Comparison of ENCODE assay signal across 13 cellular contexts in the genomic region with DNA sequence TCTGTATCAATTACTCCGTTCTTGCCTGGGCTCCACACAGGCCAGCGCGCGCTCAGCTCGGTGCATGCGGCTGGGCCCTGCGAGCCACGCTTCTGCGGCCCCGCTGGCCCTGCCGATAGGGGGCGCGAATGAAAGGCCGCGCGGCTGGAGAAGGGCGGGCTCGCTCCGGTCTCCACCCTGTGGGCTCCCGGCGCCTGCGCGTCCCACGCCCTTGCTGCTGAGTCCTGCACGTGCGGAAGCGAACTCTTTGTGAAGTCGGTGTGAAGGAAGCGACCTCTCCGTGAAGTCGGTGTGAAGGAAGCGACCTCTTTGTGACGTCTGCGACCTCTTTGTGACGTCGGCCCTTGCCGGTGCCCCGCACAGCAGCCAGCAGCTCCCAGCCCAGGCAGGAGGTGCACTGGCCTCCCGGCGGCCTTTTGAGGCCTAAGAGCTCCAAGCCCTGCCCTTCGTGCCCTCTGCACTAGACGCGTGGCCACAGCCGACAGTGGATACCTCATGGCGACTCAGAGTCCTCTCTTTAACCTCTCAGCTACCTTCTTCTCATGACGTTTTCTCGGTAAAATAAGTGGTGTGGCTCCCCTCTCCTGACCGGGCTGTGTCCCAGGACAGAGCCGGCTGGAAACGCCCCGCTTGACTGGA.
"Had no signal": no experiment of that assay in that cellular context is flagged by ENCODE, and none has a peak within 500 bp of the region (broad histone marks: within the 10 kb centered on the region; RNA-seq: fewer than 3 reads in every experiment).

No MANE protein-coding gene starts in this region.

- ATAC-seq: activated CD4-positive, CD25-positive, alpha-beta regulatory T cell treated with anti-CD3 and anti-CD28 coated beads, Interleukin-2, amount 50 U/mL, for 24 hours; heart left ventricle; left cardiac atrium; natural killer cell treated with Interleukin-12 subunit alpha and Interleukin-12 subunit beta and Interleukin-15 and Interleukin-18, amount 100 ng/mL, for 72 hours; T-helper 17 cell had no signal

- DNase-seq: activated effector memory CD4-positive, alpha-beta T cell treated with anti-CD3 and anti-CD28 coated beads, Interleukin-2, amount 50 U/mL, for 16 hours; activated T-cell treated with anti-CD3 and anti-CD28 coated beads, Interleukin-2, amount 50 U/mL, for 24 hours; foreskin melanocyte; heart left ventricle; immature natural killer cell; left cardiac atrium; stimulated activated CD4-positive, alpha-beta T cell treated with anti-CD3 and anti-CD28 coated beads, Interleukin-2, amount 100 ng/mL, for 48 hours; T-helper 17 cell; thyroid gland had no signal

- H3K36me3 ChIP-seq: ascending aorta, heart left ventricle, thyroid gland, vagina had no signal

- H3K4me3 ChIP-seq: ascending aorta, heart left ventricle, thyroid gland, vagina had no signal

- H3K27ac ChIP-seq: ascending aorta, heart left ventricle, thyroid gland, vagina had no signal

- H3K4me1 Mint-ChIP-seq: immature natural killer cell, T-helper 17 cell had no signal

- H3K27me3 ChIP-seq: ascending aorta, thyroid gland, vagina had no signal

- H3K4me3 Mint-ChIP-seq: activated T-cell treated with anti-CD3 and anti-CD28 coated beads, Interleukin-2, amount 50 U/mL, for 24 hours; immature natural killer cell; natural killer cell treated with Interleukin-12 subunit alpha and Interleukin-12 subunit beta and Interleukin-15 and Interleukin-18, amount 100 ng/mL, for 72 hours; T-helper 17 cell had no signal

- H3K27me3 Mint-ChIP-seq: activated T-cell treated with anti-CD3 and anti-CD28 coated beads, Interleukin-2, amount 50 U/mL, for 24 hours; T-helper 17 cell had no signal

- H3K27ac Mint-ChIP-seq: activated T-cell treated with anti-CD3 and anti-CD28 coated beads, Interleukin-2, amount 50 U/mL, for 24 hours; immature natural killer cell; natural killer cell treated with Interleukin-12 subunit alpha and Interleukin-12 subunit beta and Interleukin-15 and Interleukin-18, amount 100 ng/mL, for 72 hours; T-helper 17 cell had no signal

- H3K36me3 Mint-ChIP-seq: immature natural killer cell; natural killer cell treated with Interleukin-12 subunit alpha and Interleukin-12 subunit beta and Interleukin-15 and Interleukin-18, amount 100 ng/mL, for 72 hours had no signal

- H3K9me3 ChIP-seq: ascending aorta, heart left ventricle, thyroid gland, vagina had no signal

- H3K4me1 ChIP-seq: ascending aorta, heart left ventricle, thyroid gland, vagina had no signal
